Comparison of ENCODE assay signal across 37 cellular contexts in the genomic region with DNA sequence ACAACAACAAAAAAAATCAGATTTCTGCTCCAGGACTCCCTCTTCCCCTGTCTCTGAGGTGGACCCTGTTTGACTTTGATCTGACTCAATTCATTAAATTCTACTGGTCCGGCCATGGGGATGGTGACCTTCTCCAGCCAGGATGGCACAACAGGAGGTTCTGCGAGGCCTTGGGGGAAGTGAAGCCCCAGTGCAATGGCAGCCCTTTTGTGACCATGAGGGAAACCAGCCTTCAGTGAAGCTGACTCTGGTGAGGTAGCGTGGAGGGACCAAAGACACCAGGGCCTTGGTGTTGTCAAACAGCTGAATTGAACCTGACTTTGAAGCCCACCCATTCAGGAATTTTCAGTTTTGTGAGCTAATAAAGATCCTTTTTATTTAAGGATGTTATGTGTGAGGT. TPM values are rescaled to one million over a fixed set of nuclear protein-coding genes. Genes with fewer than 3 reads are reported as not detected.
"Had no signal": no experiment of that assay in that cellular context is flagged by ENCODE, and none has a peak within 500 bp of the region (broad histone marks: within the 10 kb centered on the region; RNA-seq: fewer than 3 reads in every experiment).

No MANE protein-coding gene starts in this region.

- DNase-seq: Karpas-422, Kasumi-1, MG63, MM.1S, MV-4-11, NCI-H1048, NCI-H1092, NCI-H1092 treated with DMSO at 0.1 percent for 48 hours, NCI-H1105, NCI-H1105 treated with DMSO at 0.1 percent for 48 hours, NCI-H1417, NCI-H1417 treated with DMSO at 0.1 percent for 48 hours, NCI-H1436, NCI-H1436 treated with DMSO at 0.1 percent for 48 hours, NCI-H146, NCI-H1694, NCI-H1694 treated with DMSO at 0.1 percent for 48 hours, NCI-H187, NCI-H187 treated with DMSO at 0.1 percent for 48 hours, NCI-H1930, NCI-H2029, NCI-H2029 treated with DMSO at 0.1 percent for 48 hours, NCI-H2081, NCI-H2081 treated with DMSO at 0.1 percent for 48 hours, NCI-H2107, NCI-H2171, NCI-H2171 treated with DMSO at 0.1 percent for 48 hours, NCI-H2227 treated with DMSO at 0.1 percent for 48 hours, NCI-H226, NCI-H345, NCI-H446, NCI-H446 treated with DMSO at 0.1 percent for 48 hours, NCI-H510A, NCI-H510A treated with DMSO at 0.1 percent for 48 hours had no signal

- H3K27me3 ChIP-seq: MG63 had no signal

- H3K9ac ChIP-seq: KMS-11 had no signal

- H3K4me2 ChIP-seq: KMS-11 had no signal

- H3K4me3 ChIP-seq: MG63 had no signal

- H3K27ac ChIP-seq: KMS-11 had no signal

- H3K9me3 ChIP-seq: MG63 had no signal

- H3K36me3 ChIP-seq: MG63 had no signal

RNA-seq across cellular contexts. Expression of a gene that starts 44.5 kb away (rescaled TPM):
- total RNA-seq: M059J, MCF 10A had no signal
